In the genomic region with DNA sequence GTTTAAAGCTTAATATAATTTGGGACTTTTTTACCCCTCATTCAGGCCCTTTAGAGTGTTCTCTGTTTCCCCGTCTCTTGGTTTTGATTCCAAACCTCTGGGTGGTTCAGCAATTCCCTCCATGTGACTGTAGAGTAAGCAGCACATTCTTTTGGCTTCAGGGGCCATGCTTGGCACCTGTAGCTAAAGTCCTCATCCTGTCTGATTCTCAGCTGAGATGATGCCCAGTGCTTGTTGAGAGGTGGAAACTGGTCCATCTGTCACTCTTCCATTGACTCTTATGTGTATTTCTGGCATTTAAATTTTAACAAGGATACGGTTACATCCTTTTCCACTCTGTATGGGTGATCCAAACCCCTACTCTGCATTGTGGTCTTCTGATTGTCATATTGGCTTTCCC, we compare ENCODE assay signal across 5 cellular contexts.
"Had no signal": no experiment of that assay in that cellular context is flagged by ENCODE, and none has a peak within 500 bp of the region (broad histone marks: within the 10 kb centered on the region; RNA-seq: fewer than 3 reads in every experiment).

No MANE protein-coding gene starts in this region.

- H3K4me1 Mint-ChIP-seq: GM23338, H9 had no signal

- H3K4me2 ChIP-seq: GM23338 had no signal

- ATAC-seq: GM23338, K562 had no signal

- H3K27ac Mint-ChIP-seq: GM23338, H9 had no signal

- DNase-seq: H9, HCEC 1CT, IMR-90 had no signal

- H3K4me3 Mint-ChIP-seq: GM23338, H9 had no signal

- H3K4me3 ChIP-seq: GM23338, K562 had no signal

- H2AFZ ChIP-seq: GM23338 had no signal
